In genomic region chr6:41545174-41545702, GRCh38 we compare ENCODE assay signal across 8 cellular contexts. TPM values are rescaled to one million over a fixed set of nuclear protein-coding genes. Genes with fewer than 3 reads are reported as not detected.
A peak's percentile ranks its signal among the peaks of the same experiment; 100 is the strongest.
DNase-seq lines count a peak whose midpoint lies in the region; ATAC-seq and TF ChIP-seq lines count a peak whose summit lies in the region.

No MANE protein-coding gene starts in this region.

- ATAC-seq in psoas muscle: no peak
- ATAC-seq in HG03139 (IDR thresholded peaks at IDR 0.05; ENCODE audit: unreplicated experiment): no peak
- ATAC-seq in GM18907 (IDR thresholded peaks at IDR 0.05; ENCODE audit: unreplicated experiment): no peak
- no peak for ATAC-seq in GM19463 (IDR thresholded peaks at IDR 0.05; ENCODE audit: unreplicated experiment)
- ATAC-seq in HG03565 (IDR thresholded peaks at IDR 0.05; ENCODE audit: unreplicated experiment): no peak

- no peaks in the 10 kb centered on the region for H3K9me2 ChIP-seq in PC-9 (ENCODE audit: insufficient read depth)

- no peaks in the 10 kb centered on the region for H3K9me3 ChIP-seq in PC-9 (ENCODE audit: insufficient read depth, low read depth)
- H3K9me3 ChIP-seq in psoas muscle: no peaks in the 10 kb centered on the region

- peaks cover 34% of the 10 kb centered on the region for H3K79me2 ChIP-seq in PC-9 (ENCODE audit: low read depth)

- CTCF ChIA-PET in PC-9 (lab: Charles Lee): no interaction called here

- H3K27ac ChIP-seq in PC-9 (no peak overlapping the region), psoas muscle (no peak overlapping the region)

- DNase-seq in GM12865 (ENCODE audit: low read depth) (no peak), PC-9 (no peak), erythroblast (lab: John Stamatoyannopoulos, UW) (peak; percentile 44 to 48), psoas muscle (no peak)

- 23 to 25% (median 24%) methylated on average over 15 of the region's 15 CpGs for WGBS in psoas muscle, 3 donors

- H3F3A ChIP-seq in PC-9 (ENCODE audit: insufficient read depth, low read depth): no peaks in the 10 kb centered on the region

- TF ChIP-seq POLR2A in erythroblast (IDR thresholded peaks at IDR 0.05; ENCODE audit: low read length): no peak

- H3K4me2 ChIP-seq in PC-9: peak overlapping the region; percentile 96

- intact Hi-C loops in PC-9 (cut with micrococcal nuclease; ENCODE audit: unreplicated experiment): loop anchor here (5.0 kb wide), 1 partner anchor 37 kb away; no protein-coding TSS in a partner anchor
- intact Hi-C loops in psoas muscle (cut with DNase I): no loop called here

- H4K20me1 ChIP-seq in PC-9 (ENCODE audit: insufficient read depth): peaks cover 14% of the 10 kb centered on the region

- H3K36me3 ChIP-seq in PC-9 (ENCODE audit: low read depth): no peaks in the 10 kb centered on the region
- H3K36me3 ChIP-seq in psoas muscle (ENCODE audit: insufficient read depth in 1 of 2, low read depth in 1 of 2): no peaks in the 10 kb centered on the region

- POLR2A ChIA-PET in PC-9 (lab: Charles Lee; ENCODE audit: unreplicated experiment): no interaction called here

- TF ChIP-seq CTCF in GM12865 (IDR thresholded peaks at IDR 0.05; ENCODE audit: insufficient read depth, low read depth, low read length, missing control alignments): no peak
- no peak for TF ChIP-seq CTCF in PC-9 (conservative IDR thresholded peaks at IDR 0.05)
- no peak for TF ChIP-seq CTCF in psoas muscle (IDR thresholded peaks at IDR 0.05)

- H3K4me3 ChIP-seq in GM12865 (ENCODE audit: low read depth, low read length) (peak overlapping the region; percentile 65), PC-9 (peak overlapping the region; percentile 80), psoas muscle (peak overlapping the region; percentile 82)

- no peaks in the 10 kb centered on the region for H3K27me3 ChIP-seq in PC-9 (ENCODE audit: insufficient read depth, low read depth)
- H3K27me3 ChIP-seq in psoas muscle (ENCODE audit: insufficient read depth in 3 of 3, low read length in 2 of 3): no peaks in the 10 kb centered on the region

- BruUV-seq in PC-9 (replicated peaks; lab: Mats Ljungman, UMichigan): no TSS peak

- H3K4me1 ChIP-seq in PC-9 (replicated peaks; ENCODE audit: insufficient read depth) (no peaks in the 10 kb centered on the region), psoas muscle (peaks cover 18% of the 10 kb centered on the region)

- peak overlapping the region; percentile 94 for H2AFZ ChIP-seq in PC-9

RNA-seq across cellular contexts. Expression of gene FOXP4, which starts 0.9 kb away (rescaled TPM):
- total RNA-seq in PC-9 (2021) (26.0 and 29.4 TPM in 2 replicates), psoas muscle (10 to 100 TPM in 2 of 4 donors, 1 to 10 TPM in 2; 6.4 to 12.2 (median 9.9) TPM)
- polyA plus RNA-seq in psoas muscle: 1 to 10 TPM; 4.6 to 7.5 (median 5.9) TPM

Comparison
In these comparisons a context has a peak if more than half of its experiments do, and no peak if none do; other contexts are left out.
1. DNase-seq: peak in erythroblast (2 of 2); none in GM12865 (single experiment), PC-9 (0 of 2) and psoas muscle (0 of 2).
2. Peak in every context shown above with its lines, with median percentiles within 50 percentile points of each other: H3K4me3 ChIP-seq.